ENCODE assay signal across 14 cellular contexts in the genomic region with DNA sequence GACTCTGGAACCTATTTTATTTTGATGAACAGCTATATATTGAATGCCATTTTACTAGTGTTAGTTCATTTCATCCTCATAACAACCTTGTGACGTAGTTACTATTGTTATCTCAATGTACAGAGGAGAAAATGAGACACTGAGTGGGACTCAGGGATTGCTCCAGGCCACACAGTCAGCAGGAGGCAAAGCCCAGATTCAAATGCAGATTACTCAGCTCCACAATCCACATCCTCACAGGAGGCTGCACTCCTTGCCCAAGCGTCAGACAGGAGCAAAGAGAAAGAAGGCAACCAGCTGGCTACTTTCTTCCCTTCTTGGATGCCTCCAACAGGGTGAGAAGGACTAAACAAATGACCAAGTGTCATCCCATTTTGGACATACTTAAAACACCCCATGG.
DNase-seq lines count a peak whose midpoint lies in the region; ATAC-seq and TF ChIP-seq lines count a peak whose summit lies in the region.
"Had no signal": no experiment of that assay in that cellular context is flagged by ENCODE, and none has a peak within 500 bp of the region (broad histone marks: within the 10 kb centered on the region; RNA-seq: fewer than 3 reads in every experiment).

No MANE protein-coding gene starts in this region.

- DNase-seq in HCT116 (ENCODE audit: low read depth, low spot score) (no peak), WTC11 (ENCODE audit: low spot score) (peak; percentile 69), fibroblast of pulmonary artery (ENCODE audit: low read depth) (peak; percentile 54), trophoblast cell (peak; percentile 81 to 88), NCI-H82 (lab: John Stamatoyannopoulos, UW) (no peak), hippocampal formation (lab: John Stamatoyannopoulos, UW) (no peak), NCI-H82 treated with DMSO at 0.1 percent for 48 hours (lab: John Stamatoyannopoulos, UW; ENCODE audit: unreplicated experiment) (no peak)
- DNase-seq: activated CD4-positive, alpha-beta T cell treated with anti-CD3 and anti-CD28 coated beads for 48 hours; activated naive CD8-positive, alpha-beta T cell treated with anti-CD3 and anti-CD28 coated beads for 36 hours; activated T-cell treated with anti-CD3 and anti-CD28 coated beads, Interleukin-2, amount 50 U/mL, for 1 hour; Karpas-422; NCI-H187 treated with DMSO at 0.1 percent for 48 hours; posterior cingulate gyrus; T-helper 2 cell had no signal

- no peak overlapping the region for H2BK12ac ChIP-seq in trophoblast cell (ENCODE audit: low read length)

- H4K12ac ChIP-seq in trophoblast cell (ENCODE audit: low read depth, low read length) = no peak overlapping the region

- RAD21 ChIA-PET in HCT116 (lab: Charles Lee; ENCODE audit: low non-redundant PET in 1 of 2, low total read pairs in 2 of 2, uncharacterized antibody in 2 of 2, unreplicated experiment in 2 of 2) = no interaction called here

- WGBS in trophoblast cell (ENCODE audit: extremely low coverage, insufficient coverage, insufficient read length) = no CpG with 5 or more reads among the region's 2 CpGs

- no peak for TF ChIP-seq POLR2A in HCT116 (IDR thresholded peaks at IDR 0.05; ENCODE audit: borderline replicate concordance, extremely low read depth, insufficient read depth, insufficient read length)

- H3K23ac ChIP-seq in trophoblast cell (ENCODE audit: low read length) = no peak overlapping the region

- no peaks in the 10 kb centered on the region for H3K9me2 ChIP-seq in HCT116 (ENCODE audit: insufficient read depth)

- H3K4me3 Mint-ChIP-seq in WTC11 = no peak overlapping the region; the same call in 1 of the 2 replicates
- H3K4me3 Mint-ChIP-seq: activated naive CD8-positive, alpha-beta T cell treated with anti-CD3 and anti-CD28 coated beads for 36 hours had no signal

- no peak overlapping the region for H3K18ac ChIP-seq in trophoblast cell (ENCODE audit: low read length)

- peaks cover 8% of the 10 kb centered on the region for H3K36me3 Mint-ChIP-seq in WTC11
- H3K36me3 Mint-ChIP-seq: activated naive CD8-positive, alpha-beta T cell treated with anti-CD3 and anti-CD28 coated beads for 36 hours had no signal

- ATAC-seq in HCT116 = no peak
- peak; percentile 94 for ATAC-seq in WTC11

- TF ChIP-seq RAD21 in HCT116 (IDR thresholded peaks at IDR 0.05; ENCODE audit: low read depth) = no peak

- no peak overlapping the region for H2BK5ac ChIP-seq in trophoblast cell (ENCODE audit: low read depth, low read length, poor library complexity)

- no peaks in the 10 kb centered on the region for H3K79me1 ChIP-seq in trophoblast cell (ENCODE audit: low read length)

- H3K9ac ChIP-seq in HCT116 (ENCODE audit: low read length) (no peak overlapping the region), trophoblast cell (ENCODE audit: low read length) (no peak overlapping the region)

- H3K27me3 ChIP-seq in HCT116 (ENCODE audit: insufficient read depth, low read length) = no peaks in the 10 kb centered on the region
- no peaks in the 10 kb centered on the region for H3K27me3 ChIP-seq in trophoblast cell (ENCODE audit: insufficient read depth, low read length)

- H3K27ac Mint-ChIP-seq in WTC11 = peak overlapping the region; percentile 98
- H3K27ac Mint-ChIP-seq: activated naive CD8-positive, alpha-beta T cell treated with anti-CD3 and anti-CD28 coated beads for 36 hours had no signal

- no peak overlapping the region for H3K14ac ChIP-seq in trophoblast cell (ENCODE audit: low read length)

- no peaks in the 10 kb centered on the region for H4K20me1 ChIP-seq in HCT116 (ENCODE audit: insufficient read depth)

- H2AFZ ChIP-seq in HCT116 (ENCODE audit: low read depth, low read length, poor library complexity, severe bottlenecking) (peak overlapping the region; percentile 6), trophoblast cell (ENCODE audit: insufficient read depth, low read length, poor library complexity) (no peak overlapping the region)

- POLR2A ChIA-PET in HCT116 (lab: Charles Lee) = no interaction called here
- POLR2A ChIA-PET in WTC11 (lab: Charles Lee) = no interaction called here

- no peaks in the 10 kb centered on the region; the same call in 1 of the 2 replicates for H3K27me3 Mint-ChIP-seq in WTC11 (ENCODE audit: low read depth)

- TF ChIP-seq CTCF in HCT116 (IDR thresholded peaks at IDR 0.05 in 2 of 3, conservative IDR thresholded peaks at IDR 0.05 in 1 of 3; ENCODE audit: borderline replicate concordance in 1 of 3, insufficient read depth in 1 of 3, low read depth in 2 of 3, low read length in 2 of 3) = no peak
- TF ChIP-seq CTCF in WTC11 (IDR thresholded peaks at IDR 0.05) = no peak
- TF ChIP-seq CTCF in fibroblast of pulmonary artery (IDR thresholded peaks at IDR 0.05; ENCODE audit: low read length, missing control alignments) = no peak

- H3K4ac ChIP-seq in trophoblast cell (ENCODE audit: low read depth, low read length) = no peak overlapping the region

- no peak overlapping the region for H3K4me2 ChIP-seq in HCT116 (ENCODE audit: low read length)
- no peak overlapping the region for H3K4me2 ChIP-seq in trophoblast cell (ENCODE audit: low read length)

- CTCF ChIA-PET in HCT116 (lab: Charles Lee) = interaction anchor here (2.2 kb wide), 1 partner anchor 14 kb away, joined by 8 read pairs; no protein-coding TSS in a partner anchor
- CTCF ChIA-PET in WTC11 (lab: Charles Lee) = interaction anchor here (1.0 to 3.7 kb wide), 6 partner anchors 11 to 175 kb away, joined by 3 to 26 read pairs (median 10); no protein-coding TSS in a partner anchor

- H3K4me1 ChIP-seq in HCT116 (ENCODE audit: control insufficient read depth in 1 of 2, insufficient read depth in 2 of 2, low read length in 2 of 2) (no peaks in the 10 kb centered on the region), trophoblast cell (ENCODE audit: control insufficient read depth in 1 of 2, insufficient read depth in 2 of 2, low read length in 2 of 2) (peaks cover 0 to 2% of the 10 kb centered on the region in 2 experiments)

- no peak overlapping the region for H4K8ac ChIP-seq in trophoblast cell (ENCODE audit: low read depth, low read length)

- H3K27ac ChIP-seq in HCT116 (ENCODE audit: low read depth, low read length) = no peak overlapping the region
- no peak overlapping the region for H3K27ac ChIP-seq in trophoblast cell (ENCODE audit: low read depth, low read length)

- H3K9me3 Mint-ChIP-seq in WTC11 = peaks cover 10% of the 10 kb centered on the region

- H2AK5ac ChIP-seq in trophoblast cell (ENCODE audit: low read length) = no peak overlapping the region

- no peaks in the 10 kb centered on the region for H3K9me3 ChIP-seq in HCT116 (ENCODE audit: control insufficient read depth in 1 of 2, insufficient read depth in 1 of 2, low read depth in 1 of 2, low read length in 2 of 2)
- H3K9me3 ChIP-seq in trophoblast cell (ENCODE audit: insufficient read depth, low read depth, low read length) = no peaks in the 10 kb centered on the region

- intact Hi-C loops in HCT116 (cut with micrococcal nuclease) = no loop called here

- H3K4me3 ChIP-seq in HCT116 (replicated peaks in 1 of 2; ENCODE audit: low read depth in 1 of 2, low read length in 2 of 2) = no peak overlapping the region
- no peak overlapping the region for H3K4me3 ChIP-seq in fibroblast of pulmonary artery (replicated peaks; ENCODE audit: low read depth, low read length)
- H3K4me3 ChIP-seq in trophoblast cell (ENCODE audit: low read depth, low read length) = no peak overlapping the region

- BruUV-seq in HCT116 (replicated peaks; lab: Mats Ljungman, UMichigan) = no TSS peak

- H3K79me2 ChIP-seq in HCT116 (ENCODE audit: insufficient read depth, low read length) (no peaks in the 10 kb centered on the region), trophoblast cell (ENCODE audit: control insufficient read depth, insufficient read depth, low read length, poor library complexity) (no peaks in the 10 kb centered on the region)

- peaks cover 37% of the 10 kb centered on the region for H3K4me1 Mint-ChIP-seq in WTC11
- H3K4me1 Mint-ChIP-seq: activated naive CD8-positive, alpha-beta T cell treated with anti-CD3 and anti-CD28 coated beads for 36 hours had no signal

- H4K91ac ChIP-seq in trophoblast cell (ENCODE audit: low read depth, low read length) = no peak overlapping the region

- H2BK120ac ChIP-seq in trophoblast cell (ENCODE audit: insufficient read depth, low read length, poor library complexity) = no peak overlapping the region

- no peaks in the 10 kb centered on the region for H3K36me3 ChIP-seq in HCT116 (ENCODE audit: control insufficient read depth in 1 of 2, insufficient read depth in 2 of 2, low read length in 2 of 2)
- no peaks in the 10 kb centered on the region for H3K36me3 ChIP-seq in trophoblast cell (ENCODE audit: control insufficient read depth in 1 of 2, insufficient read depth in 2 of 2, low read length in 2 of 2)

TF ChIP-seq in HCT116, 20 proteins besides CTCF, POLR2A, EP300 and RAD21 (continues in another document):
- TF ChIP-seq CEBPB (IDR thresholded peaks at IDR 0.05; ENCODE audit: low read depth) (no peak), SRF (IDR thresholded peaks at IDR 0.05; ENCODE audit: low read depth) (no peak), TCF7L2 (IDR thresholded peaks at IDR 0.05; ENCODE audit: borderline replicate concordance, extremely low read depth, insufficient read depth, insufficient read length) (no peak), FOSL1 (IDR thresholded peaks at IDR 0.05; ENCODE audit: low read depth) (no peak), CBX3 (IDR thresholded peaks at IDR 0.05; ENCODE audit: low read depth) (no peak), ZFX (IDR thresholded peaks at IDR 0.05) (no peak), SP1 (IDR thresholded peaks at IDR 0.05; ENCODE audit: low read depth) (no peak), SIN3A (IDR thresholded peaks at IDR 0.05; ENCODE audit: low read depth) (no peak), JUND (IDR thresholded peaks at IDR 0.05) (no peak), ZNF274 (IDR thresholded peaks at IDR 0.05; ENCODE audit: low read depth, low read length) (no peak), YY1 (IDR thresholded peaks at IDR 0.05; ENCODE audit: extremely low read depth, insufficient replicate concordance, low read depth, low read length) (no peak)

TF ChIP-seq in WTC11, 78 proteins besides CTCF, POLR2A, EP300 and RAD21 (continues in another document):
- TF ChIP-seq JUN (CRISPR knock-in tag; IDR thresholded peaks at IDR 0.05) (no peak), TP53 (CRISPR knock-in tag; IDR thresholded peaks at IDR 0.05) (no peak), ZNF416 (CRISPR knock-in tag; IDR thresholded peaks at IDR 0.05) (no peak), ZNF423 (CRISPR knock-in tag; IDR thresholded peaks at IDR 0.05) (0 out of 2 replicates have a peak, but pooled peaks have one; percentile 5), PRRX2 (CRISPR knock-in tag; IDR thresholded peaks at IDR 0.05) (no peak)

Comparison
In these comparisons a context has a peak if more than half of its experiments do, and no peak if none do; other contexts are left out.
1. DNase-seq: peak in WTC11 (single experiment), fibroblast of pulmonary artery (single experiment) and trophoblast cell (2 of 2); none in HCT116 (single experiment), NCI-H82 (single experiment), hippocampal formation (0 of 2) and NCI-H82 treated with DMSO at 0.1 percent for 48 hours (single experiment).